ENCODE assay signal across 8 cellular contexts in genomic region chr10:130190065-130190736, GRCh38. TPM values are rescaled to one million over a fixed set of nuclear protein-coding genes. Genes with fewer than 3 reads are reported as not detected.
DNase-seq lines count a peak whose midpoint lies in the region; ATAC-seq and TF ChIP-seq lines count a peak whose summit lies in the region.

No MANE protein-coding gene starts in this region.

- peak overlapping the region; percentile 63 to 69 (median 63) for H3K4me3 ChIP-seq in esophagus muscularis mucosa
- H3K4me3 ChIP-seq in muscle layer of colon (ENCODE audit: low read depth in 1 of 2, low read length in 2 of 2) = peak overlapping the region; percentile 43 to 56

- peaks cover 0 to 33% (median 0%) of the 10 kb centered on the region in 4 donors for H3K27me3 ChIP-seq in esophagus muscularis mucosa
- H3K27me3 ChIP-seq in muscle layer of colon (ENCODE audit: control insufficient read depth in 1 of 2, insufficient read depth in 2 of 2, low read length in 2 of 2) = peaks cover 0 to 6% of the 10 kb centered on the region in 2 donors

- intact Hi-C loops in esophagus muscularis mucosa (cut with DNase I) = loop anchor here (5.0 kb wide), 1 partner anchor 1682 kb away; no protein-coding TSS in a partner anchor

- H3K27ac ChIP-seq in C4-2B = peak overlapping the region; percentile 69
- no peak overlapping the region for H3K27ac ChIP-seq in esophagus muscularis mucosa (replicated peaks in 1 of 4)
- H3K27ac ChIP-seq in muscle layer of colon (ENCODE audit: low read depth, low read length) = no peak overlapping the region

- H3K9me3 ChIP-seq in esophagus muscularis mucosa (no peaks in the 10 kb centered on the region), muscle layer of colon (ENCODE audit: low read length) (no peaks in the 10 kb centered on the region)

- H3K9ac ChIP-seq in muscle layer of colon (ENCODE audit: low read length) = no peak overlapping the region

- H3K4me1 ChIP-seq in esophagus muscularis mucosa (peaks cover 14 to 18% (median 16%) of the 10 kb centered on the region in 4 donors), muscle layer of colon (ENCODE audit: insufficient read depth, low read length) (no peaks in the 10 kb centered on the region)

- TF ChIP-seq POLR2A in esophagus muscularis mucosa (IDR thresholded peaks at IDR 0.05; ENCODE audit: low read depth) = no peak

- H3K36me3 ChIP-seq in esophagus muscularis mucosa = peaks cover 12 to 35% (median 26%) of the 10 kb centered on the region in 4 donors
- H3K36me3 ChIP-seq in muscle layer of colon (ENCODE audit: insufficient read depth, low read length) = peaks cover 2% of the 10 kb centered on the region

- peak; percentile 100 for TF ChIP-seq CTCF in C4-2B (conservative IDR thresholded peaks at IDR 0.05)
- TF ChIP-seq CTCF in esophagus muscularis mucosa (IDR thresholded peaks at IDR 0.05) = peak in 2 of 3 experiments; percentile 100

- peak; percentile 79 for ATAC-seq in GM19324 (IDR thresholded peaks at IDR 0.05; ENCODE audit: low FRiP score, unreplicated experiment)
- peak; percentile 96 for ATAC-seq in HG03439 (IDR thresholded peaks at IDR 0.05; ENCODE audit: unreplicated experiment)

- DNase-seq in NOMO-1 treated with dmso at 0.1 percent for 144 hours (lab: John Stamatoyannopoulos, UW; ENCODE audit: unreplicated experiment) (peak; percentile 8), activated T-cell treated with anti-CD3 and anti-CD28 coated beads for 48 hours (ENCODE audit: low read depth) (peak; percentile 89), esophagus muscularis mucosa (ENCODE audit: extremely low spot score) (peak; percentile 94)
- peak; percentile 80 for DNase-seq in stimulated activated CD8-positive, alpha-beta memory T cell treated with anti-CD3 and anti-CD28 coated beads, Interleukin-4, amount 100 ng/mL, for 24 hours (ENCODE audit: low read depth)

- no peak for TF ChIP-seq EP300 in esophagus muscularis mucosa (IDR thresholded peaks at IDR 0.05)

- WGBS in esophagus muscularis mucosa = 6% methylated on average over 29 of the region's 81 CpGs

RNA-seq across cellular contexts. Expression of gene GLRX3, which starts 54.0 kb away (rescaled TPM):
- 10 to 100 TPM; 44.9 to 61.4 (median 53.3) TPM for total RNA-seq in esophagus muscularis mucosa

Comparison
In these comparisons a context has a peak if more than half of its experiments do, and no peak if none do; other contexts are left out.
1. DNase-seq: peak in every context shown above with its lines; median percentile 94 in esophagus muscularis mucosa; 89 in activated T-cell treated with anti-CD3 and anti-CD28 coated beads for 48 hours; 80 in stimulated activated CD8-positive, alpha-beta memory T cell treated with anti-CD3 and anti-CD28 coated beads, Interleukin-4, amount 100 ng/mL, for 24 hours; 8 in NOMO-1 treated with dmso at 0.1 percent for 144 hours.